17 cellular contexts compared by ENCODE assay signal in the genomic region with DNA sequence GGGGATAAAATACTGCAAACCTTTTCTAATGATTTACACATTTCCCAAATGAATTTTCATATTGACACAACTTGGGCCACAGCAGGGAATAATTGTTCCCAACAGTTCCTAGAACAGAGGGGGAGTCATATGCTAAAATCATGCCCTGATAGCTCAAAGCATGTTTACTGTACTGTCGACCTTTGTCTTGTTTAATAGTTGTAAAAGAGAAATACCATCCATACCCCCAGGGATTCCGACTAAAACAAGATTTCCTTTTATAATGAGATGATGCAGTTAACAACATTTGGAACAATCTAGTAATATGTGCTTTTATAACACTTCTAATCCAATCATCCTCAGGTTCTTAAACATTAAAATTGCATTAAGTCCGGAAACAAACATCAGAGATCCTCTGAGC.
DNase-seq lines count a peak whose midpoint lies in the region; ATAC-seq and TF ChIP-seq lines count a peak whose summit lies in the region.
"Had no signal": no experiment of that assay in that cellular context is flagged by ENCODE, and none has a peak within 500 bp of the region (broad histone marks: within the 10 kb centered on the region; RNA-seq: fewer than 3 reads in every experiment).

No MANE protein-coding gene starts in this region.

- intact Hi-C loops in CD8-positive, alpha-beta T cell (cut with DNase I, micrococcal nuclease): no loop called here

- H3K79me2 ChIP-seq in GM23338 (replicated peaks; ENCODE audit: insufficient read depth) (no peaks in the 10 kb centered on the region), Karpas-422 (ENCODE audit: low read length) (no peaks in the 10 kb centered on the region)

- peak; percentile 47; the same call in 1 of the 3 replicates for ATAC-seq in GM23338
- ATAC-seq in CD8-positive, alpha-beta T cell: no peak
- no peak for ATAC-seq in stimulated activated effector memory CD8-positive, alpha-beta T cell treated with anti-CD3 and anti-CD28 coated beads, Interleukin-12 subunit alpha, Interleukin-12 subunit beta, amount 100 ng/mL, for 72 hours

- H3K27me3 ChIP-seq in GM23338 (ENCODE audit: insufficient read depth) (no peaks in the 10 kb centered on the region), Karpas-422 (ENCODE audit: low read length) (no peaks in the 10 kb centered on the region)
- H3K27me3 ChIP-seq in CD8-positive, alpha-beta T cell (ENCODE audit: insufficient read depth, low read length): no peaks in the 10 kb centered on the region
- H3K27me3 ChIP-seq: BLaER1 treated with 17β-estradiol and CSF1 and Interleukin-3, amounts not matched to agents 10 nM and 100 nM; MG63 had no signal

- H4K20me1 ChIP-seq in GM23338 (replicated peaks; ENCODE audit: insufficient read depth): no peaks in the 10 kb centered on the region
- no peaks in the 10 kb centered on the region for H4K20me1 ChIP-seq in Karpas-422 (ENCODE audit: insufficient read depth, low read depth, low read length)
- H4K20me1 ChIP-seq: BLaER1 treated with 17β-estradiol and CSF1 and Interleukin-3, amounts not matched to agents 10 nM and 100 nM had no signal

- H3K9me2 ChIP-seq in GM23338 (ENCODE audit: insufficient read depth) (no peaks in the 10 kb centered on the region), Karpas-422 (replicated peaks; ENCODE audit: insufficient read depth, low read length) (no peaks in the 10 kb centered on the region)

- H3K9ac ChIP-seq in Karpas-422 (ENCODE audit: low read length): no peak overlapping the region
- H3K9ac ChIP-seq: BLaER1 treated with 17β-estradiol and CSF1 and Interleukin-3, amounts not matched to agents 10 nM and 100 nM had no signal

- POLR2A ChIA-PET in CD8-positive, alpha-beta T cell (lab: Charles Lee): no interaction called here

- no peaks in the 10 kb centered on the region for H3K9me3 Mint-ChIP-seq in GM23338
- H3K9me3 Mint-ChIP-seq in CD8-positive, alpha-beta T cell: peaks cover 3% of the 10 kb centered on the region
- H3K9me3 Mint-ChIP-seq in stimulated activated effector memory CD8-positive, alpha-beta T cell treated with anti-CD3 and anti-CD28 coated beads, Interleukin-12 subunit alpha, Interleukin-12 subunit beta, amount 100 ng/mL, for 72 hours: peaks cover 9% of the 10 kb centered on the region
- H3K9me3 Mint-ChIP-seq: CD4-positive, alpha-beta T cell had no signal

- no peak overlapping the region for H3K4me3 ChIP-seq in GM23338
- no peak overlapping the region for H3K4me3 ChIP-seq in CD8-positive, alpha-beta T cell (ENCODE audit: low read depth, low read length)
- H3K4me3 ChIP-seq in Karpas-422 (ENCODE audit: low read length): no peak overlapping the region
- H3K4me3 ChIP-seq: BLaER1 treated with 17β-estradiol and CSF1 and Interleukin-3, amounts not matched to agents 10 nM and 100 nM; MG63 had no signal

- no peak overlapping the region for H3K27ac ChIP-seq in GM23338 (ENCODE audit: low read depth)
- no peak overlapping the region for H3K27ac ChIP-seq in CD8-positive, alpha-beta T cell (ENCODE audit: low read depth, low read length)
- no peak overlapping the region for H3K27ac ChIP-seq in Karpas-422 (ENCODE audit: low read length)
- H3K27ac ChIP-seq: BLaER1 treated with 17β-estradiol and CSF1 and Interleukin-3, amounts not matched to agents 10 nM and 100 nM had no signal

- 0 out of 3 replicates have a peak, but pooled peaks cover 4% of the 10 kb centered on the region for H3K36me3 Mint-ChIP-seq in GM23338 (ENCODE audit: low read depth)
- no peaks in the 10 kb centered on the region for H3K36me3 Mint-ChIP-seq in CD8-positive, alpha-beta T cell
- H3K36me3 Mint-ChIP-seq in stimulated activated effector memory CD8-positive, alpha-beta T cell treated with anti-CD3 and anti-CD28 coated beads, Interleukin-12 subunit alpha, Interleukin-12 subunit beta, amount 100 ng/mL, for 72 hours: no peaks in the 10 kb centered on the region

- H3F3A ChIP-seq in GM23338 (replicated peaks; ENCODE audit: low read depth): no peaks in the 10 kb centered on the region

- peaks cover 14% of the 10 kb centered on the region for H3K4me1 Mint-ChIP-seq in GM23338
- H3K4me1 Mint-ChIP-seq in CD8-positive, alpha-beta T cell (ENCODE audit: low read depth): no peaks in the 10 kb centered on the region
- H3K4me1 Mint-ChIP-seq in stimulated activated effector memory CD8-positive, alpha-beta T cell treated with anti-CD3 and anti-CD28 coated beads, Interleukin-12 subunit alpha, Interleukin-12 subunit beta, amount 100 ng/mL, for 72 hours: no peaks in the 10 kb centered on the region

- no peaks in the 10 kb centered on the region for H3K27me3 Mint-ChIP-seq in GM23338 (ENCODE audit: insufficient read depth, low read depth, poor library complexity)
- H3K27me3 Mint-ChIP-seq in CD8-positive, alpha-beta T cell (ENCODE audit: low read depth): no peaks in the 10 kb centered on the region
- H3K27me3 Mint-ChIP-seq: CD4-positive, alpha-beta T cell had no signal

- H3K9me3 ChIP-seq in CD8-positive, alpha-beta T cell (ENCODE audit: low read length): no peaks in the 10 kb centered on the region
- peaks cover 13% of the 10 kb centered on the region; the same call in 1 of the 2 replicates for H3K9me3 ChIP-seq in Karpas-422 (ENCODE audit: low read length)
- H3K9me3 ChIP-seq: BLaER1 treated with 17β-estradiol and CSF1 and Interleukin-3, amounts not matched to agents 10 nM and 100 nM; Caco-2; MG63 had no signal

- DNase-seq in GM23338 (ENCODE audit: low spot score) (no peak), NCI-H146 (lab: John Stamatoyannopoulos, UW) (peak; percentile 81), NCI-H748 treated with DMSO at 0.1 percent for 48 hours (lab: John Stamatoyannopoulos, UW) (peak; percentile 53), foreskin melanocyte (peak; percentile 86), retina (no peak), Karpas-422 (no peak)
- no peak for DNase-seq in CD8-positive, alpha-beta T cell
- DNase-seq in stimulated activated effector memory CD8-positive, alpha-beta T cell treated with anti-CD3 and anti-CD28 coated beads, Interleukin-12 subunit alpha, Interleukin-12 subunit beta, amount 100 ng/mL, for 72 hours (ENCODE audit: low spot score in 2 of 2): no peak
- DNase-seq: Caco-2; CD4-positive, alpha-beta T cell; KBM-7; MG63; NCI-H187 treated with DMSO at 0.1 percent for 48 hours; NCI-H2171 treated with DMSO at 0.1 percent for 48 hours; NCI-H524; T-helper 2 cell had no signal

- no peak overlapping the region for H2AFZ ChIP-seq in GM23338
- no peak overlapping the region for H2AFZ ChIP-seq in Karpas-422 (ENCODE audit: low read length)

- no peak overlapping the region for H3K4me3 Mint-ChIP-seq in GM23338
- H3K4me3 Mint-ChIP-seq in CD8-positive, alpha-beta T cell: no peak overlapping the region
- H3K4me3 Mint-ChIP-seq in stimulated activated effector memory CD8-positive, alpha-beta T cell treated with anti-CD3 and anti-CD28 coated beads, Interleukin-12 subunit alpha, Interleukin-12 subunit beta, amount 100 ng/mL, for 72 hours: no peak overlapping the region
- H3K4me3 Mint-ChIP-seq: CD4-positive, alpha-beta T cell had no signal

- no peak overlapping the region for H3K27ac Mint-ChIP-seq in GM23338
- no peak overlapping the region for H3K27ac Mint-ChIP-seq in CD8-positive, alpha-beta T cell
- H3K27ac Mint-ChIP-seq in stimulated activated effector memory CD8-positive, alpha-beta T cell treated with anti-CD3 and anti-CD28 coated beads, Interleukin-12 subunit alpha, Interleukin-12 subunit beta, amount 100 ng/mL, for 72 hours: no peak overlapping the region
- H3K27ac Mint-ChIP-seq: CD4-positive, alpha-beta T cell had no signal

- TF ChIP-seq CTCF in GM23338 (conservative IDR thresholded peaks at IDR 0.05; ENCODE audit: low read depth in 2 of 2): no peak
- no peak for TF ChIP-seq CTCF in CD8-positive, alpha-beta T cell (IDR thresholded peaks at IDR 0.05)

- H3K4me2 ChIP-seq in GM23338: peak overlapping the region; percentile 6; the same call in 1 of the 2 replicates
- no peak overlapping the region for H3K4me2 ChIP-seq in Karpas-422 (ENCODE audit: low read depth, low read length, poor library complexity, severe bottlenecking)
- H3K4me2 ChIP-seq: BLaER1 treated with 17β-estradiol and CSF1 and Interleukin-3, amounts not matched to agents 10 nM and 100 nM had no signal

- H3K36me3 ChIP-seq in GM23338 (ENCODE audit: insufficient read depth) (no peaks in the 10 kb centered on the region), Karpas-422 (ENCODE audit: insufficient read depth, low read length) (no peaks in the 10 kb centered on the region)
- H3K36me3 ChIP-seq in CD8-positive, alpha-beta T cell (ENCODE audit: insufficient read depth, low read length): no peaks in the 10 kb centered on the region
- H3K36me3 ChIP-seq: BLaER1 treated with 17β-estradiol and CSF1 and Interleukin-3, amounts not matched to agents 10 nM and 100 nM; MG63 had no signal

- CTCF ChIA-PET in CD8-positive, alpha-beta T cell (lab: Charles Lee): no interaction called here

- H3K4me1 ChIP-seq in GM23338 (ENCODE audit: insufficient read depth) (peaks cover 17% of the 10 kb centered on the region), Karpas-422 (ENCODE audit: low read length) (no peaks in the 10 kb centered on the region)
- no peaks in the 10 kb centered on the region for H3K4me1 ChIP-seq in CD8-positive, alpha-beta T cell (ENCODE audit: insufficient read depth, low read length)
- H3K4me1 ChIP-seq: Caco-2 had no signal

TF ChIP-seq in GM23338, 12 proteins besides CTCF, POLR2A, EP300 and RAD21 (continues in another document):
- TF ChIP-seq NANOG (IDR thresholded peaks at IDR 0.05; ENCODE audit: borderline replicate concordance): peak; percentile 25; the same call in 1 of the 2 replicates
- TF ChIP-seq POLR2AphosphoS5 (IDR thresholded peaks at IDR 0.05; ENCODE audit: low read depth): no peak

Comparison
In these comparisons a context has a peak if more than half of its experiments do, and no peak if none do; other contexts are left out.
1. DNase-seq: peak in NCI-H146 (single experiment), NCI-H748 treated with DMSO at 0.1 percent for 48 hours (single experiment) and foreskin melanocyte (single experiment); none in GM23338 (single experiment), retina (single experiment), CD8-positive, alpha-beta T cell (0 of 7), stimulated activated effector memory CD8-positive, alpha-beta T cell treated with anti-CD3 and anti-CD28 coated beads, Interleukin-12 subunit alpha, Interleukin-12 subunit beta, amount 100 ng/mL, for 72 hours (0 of 2) and Karpas-422 (single experiment).